Comparison of ENCODE assay signal across 8 cellular contexts in genomic region chr2:68467077-68467960, GRCh38. TPM values are rescaled to one million over a fixed set of nuclear protein-coding genes. Genes with fewer than 3 reads are reported as not detected.
DNase-seq lines count a peak whose midpoint lies in the region; ATAC-seq and TF ChIP-seq lines count a peak whose summit lies in the region.

Gene APLF, plus strand, starts transcription at chr2:68467585. Its CDS starts 147 bp downstream, at chr2:68467732.
A gene with protein sequence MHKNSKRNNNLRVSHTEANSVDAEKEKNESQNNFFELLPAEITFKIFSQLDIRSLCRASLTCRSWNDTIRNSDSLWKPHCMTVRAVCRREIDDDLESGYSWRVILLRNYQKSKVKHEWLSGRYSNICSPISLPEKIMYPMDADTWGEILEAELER (minus strand): TSS chr2:68467294. CDS start chr2:68465145, 2,149 bp downstream.

- ATAC-seq in GM21786 (IDR thresholded peaks at IDR 0.05; ENCODE audit: unreplicated experiment) (peak; percentile 96), Panc1 (peak; percentile 98), esophagus mucosa (peak; percentile 96)
- ATAC-seq in activated T-cell treated with anti-CD3 and anti-CD28 coated beads, Interleukin-2, amount 50 U/mL, for 72 hours (replicated peaks in 1 of 2): peak; percentile 86 to 87

- H3K9me3 Mint-ChIP-seq in activated T-cell treated with anti-CD3 and anti-CD28 coated beads, Interleukin-2, amount 50 U/mL, for 72 hours: no peaks in the 10 kb centered on the region

- H3K4me1 Mint-ChIP-seq in activated T-cell treated with anti-CD3 and anti-CD28 coated beads, Interleukin-2, amount 50 U/mL, for 72 hours (ENCODE audit: low read depth): peaks cover 53% of the 10 kb centered on the region

- intact Hi-C loops in Panc1 (cut with micrococcal nuclease; ENCODE audit: unreplicated experiment): no loop called here

- peak; percentile 97 for DNase-seq in DMS79 treated with DMSO at 0.1 percent for 48 hours (lab: John Stamatoyannopoulos, UW)
- DNase-seq in Panc1 (ENCODE audit: low read depth, low spot score): peak; percentile 95
- DNase-seq in activated T-cell treated with anti-CD3 and anti-CD28 coated beads, Interleukin-2, amount 50 U/mL, for 72 hours: peak; percentile 98 to 99
- peak; percentile 99 for DNase-seq in stimulated activated CD8-positive, alpha-beta memory T cell treated with anti-CD3 and anti-CD28 coated beads, Interleukin-4, amount 100 ng/mL, for 48 hours

- peaks cover 2 to 4% of the 10 kb centered on the region in 2 donors for H3K36me3 Mint-ChIP-seq in activated T-cell treated with anti-CD3 and anti-CD28 coated beads, Interleukin-2, amount 50 U/mL, for 72 hours (ENCODE audit: insufficient read depth in 2 of 2)

- H3K9me3 ChIP-seq in Panc1 (ENCODE audit: control insufficient read depth, insufficient read depth, low read depth, low read length): no peaks in the 10 kb centered on the region
- H3K9me3 ChIP-seq in mucosa of stomach (ENCODE audit: control insufficient read depth, low read length): no peaks in the 10 kb centered on the region

- H3K27ac ChIP-seq in KMS-11 (peak within 1 kb of the TSS; percentile 58), Panc1 (ENCODE audit: low read length) (peak within 1 kb of the TSS; percentile 86)

- H3K9ac ChIP-seq in KMS-11: peak within 1 kb of the TSS; percentile 90
- H3K9ac ChIP-seq in mucosa of stomach (ENCODE audit: low read length): peak within 1 kb of the TSS; percentile 85

- TF ChIP-seq CTCF in KMS-11 (conservative IDR thresholded peaks at IDR 0.05; ENCODE audit: low read depth, low read length) (no peak), Panc1 (IDR thresholded peaks at IDR 0.05) (no peak)

- CTCF ChIA-PET in Panc1 (lab: Charles Lee): interaction anchor here (1.3 to 1.9 kb wide), 2 partner anchors 21 to 242 kb away, joined by 4 to 6 read pairs; no protein-coding TSS in a partner anchor

- H3K4me3 Mint-ChIP-seq in activated T-cell treated with anti-CD3 and anti-CD28 coated beads, Interleukin-2, amount 50 U/mL, for 72 hours: peak within 1 kb of the TSS; percentile 98 to 99

- no TSS peak for BruUV-seq in Panc1 (replicated peaks; lab: Mats Ljungman, UMichigan)

- H3K79me2 ChIP-seq in KMS-11 (ENCODE audit: insufficient read depth, low read depth): peaks cover 7% of the 10 kb centered on the region; the same call in 1 of the 2 replicates

- H3K4me1 ChIP-seq in KMS-11 (ENCODE audit: low read depth, poor library complexity, severe bottlenecking) (peaks cover 56% of the 10 kb centered on the region), Panc1 (ENCODE audit: control insufficient read depth, insufficient read depth, low read length) (peaks cover 17% of the 10 kb centered on the region), mucosa of stomach (ENCODE audit: control insufficient read depth, insufficient read depth, low read length) (peaks cover 7% of the 10 kb centered on the region)

- H3K4me3 ChIP-seq in KMS-11 (IDR thresholded peaks at IDR 0.05; ENCODE audit: insufficient read depth, low read depth, low read length) (peak within 1 kb of the TSS; percentile 95), Panc1 (ENCODE audit: low read depth in 2 of 2, low read length in 2 of 2) (peak within 1 kb of the TSS; percentile 85 to 89), mucosa of stomach (ENCODE audit: low read length) (peak within 1 kb of the TSS; percentile 58)

- POLR2A ChIA-PET in Panc1 (lab: Charles Lee): interaction anchor here (0.6 to 0.9 kb wide), 3 partner anchors 98 to 1841 kb away, joined by 3 to 4 read pairs (median 4); partner anchors contain the start of gene PNO1

- no peaks in the 10 kb centered on the region for H4K20me1 ChIP-seq in KMS-11 (ENCODE audit: insufficient read depth)

- H2AFZ ChIP-seq in KMS-11 (ENCODE audit: low read depth): peak within 1 kb of the TSS; percentile 81

- H3K27me3 Mint-ChIP-seq in activated T-cell treated with anti-CD3 and anti-CD28 coated beads, Interleukin-2, amount 50 U/mL, for 72 hours (ENCODE audit: low read depth): no peaks in the 10 kb centered on the region

- H3K27me3 ChIP-seq in KMS-11 (ENCODE audit: insufficient read depth, low read depth) (no peaks in the 10 kb centered on the region), Panc1 (ENCODE audit: control insufficient read depth, insufficient read depth, low read length) (no peaks in the 10 kb centered on the region), mucosa of stomach (ENCODE audit: control insufficient read depth, insufficient read depth, low read length) (no peaks in the 10 kb centered on the region)

- peak within 1 kb of the TSS; percentile 97 for H3K27ac Mint-ChIP-seq in activated T-cell treated with anti-CD3 and anti-CD28 coated beads, Interleukin-2, amount 50 U/mL, for 72 hours

- H3K4me2 ChIP-seq in KMS-11: peak within 1 kb of the TSS; percentile 97

- in situ Hi-C loops in Panc1 (cut with HindIII; ENCODE audit: low pct_unique_long_range_greater_than_20kb, low sequenced_read_pairs): no loop called here

- H3K36me3 ChIP-seq in KMS-11 (ENCODE audit: insufficient read depth) (no peaks in the 10 kb centered on the region), Panc1 (ENCODE audit: control insufficient read depth, insufficient read depth, low read length) (no peaks in the 10 kb centered on the region), mucosa of stomach (ENCODE audit: control insufficient read depth, insufficient read depth, low read length) (no peaks in the 10 kb centered on the region)

RNA-seq across cellular contexts. Expression of gene APLF, which starts in this region (rescaled TPM):
- total RNA-seq in Panc1 (2021; ENCODE audit: unreplicated experiment) (2.6 TPM), esophagus mucosa (4.2 TPM)
- 0.98 TPM for polyA plus RNA-seq in Panc1 (2012; ENCODE audit: insufficient read length)
- 1 to 10 TPM; 5.5 to 5.7 TPM for total RNA-seq in activated T-cell treated with anti-CD3 and anti-CD28 coated beads, Interleukin-2, amount 50 U/mL, for 72 hours

RNA-seq across cellular contexts. Expression of the second gene that starts in this region (rescaled TPM):
- total RNA-seq in Panc1 (2021; ENCODE audit: unreplicated experiment): 0.74 TPM
- 0.19 TPM for polyA plus RNA-seq in Panc1 (2012; ENCODE audit: insufficient read length)
- 1 to 10 TPM; 3.2 to 3.7 TPM for total RNA-seq in activated T-cell treated with anti-CD3 and anti-CD28 coated beads, Interleukin-2, amount 50 U/mL, for 72 hours
- total RNA-seq in esophagus mucosa: 1.00 TPM

Comparison
In these comparisons a context has a peak if more than half of its experiments do, and no peak if none do; other contexts are left out.
1. Peak in every context shown above with its lines: DNase-seq, ATAC-seq, H3K4me3 ChIP-seq and H3K27ac ChIP-seq.